Comparison of ENCODE assay signal across 16 cellular contexts in genomic region chr19:47416667-47417033, GRCh38. TPM values are rescaled to one million over a fixed set of nuclear protein-coding genes. Genes with fewer than 3 reads are reported as not detected.
DNase-seq lines count a peak whose midpoint lies in the region; ATAC-seq and TF ChIP-seq lines count a peak whose summit lies in the region.
"Had no signal": no experiment of that assay in that cellular context is flagged by ENCODE, and none has a peak within 500 bp of the region (broad histone marks: within the 10 kb centered on the region; RNA-seq: fewer than 3 reads in every experiment).

No MANE protein-coding gene starts in this region.

- H3K4me1 ChIP-seq in HUES64 (ENCODE audit: insufficient read depth, low read length) (peaks cover 11% of the 10 kb centered on the region), endodermal cell (ENCODE audit: control insufficient read depth, insufficient read depth, low read length) (no peaks in the 10 kb centered on the region), mesendoderm (ENCODE audit: control insufficient read depth, low read depth, low read length) (peaks cover 9% of the 10 kb centered on the region), skeletal muscle satellite cell (ENCODE audit: control insufficient read depth, insufficient read depth, low read length) (peaks cover 15% of the 10 kb centered on the region)

- no peak overlapping the region for H3K27ac Mint-ChIP-seq in endodermal cell
- H3K27ac Mint-ChIP-seq in HFFc6 = no peak overlapping the region

- no peak overlapping the region for H3K4ac ChIP-seq in mesendoderm (ENCODE audit: low read depth, low read length)

- H3K27me3 Mint-ChIP-seq in endodermal cell (ENCODE audit: insufficient read depth) (peaks cover 28% of the 10 kb centered on the region), HFFc6 (ENCODE audit: insufficient read depth) (peaks cover 18% of the 10 kb centered on the region)

- 73% methylated on average over 12 of the region's 12 CpGs for WGBS in HUES64
- 89 to 100% methylated on average over 4 to 12 of the region's 12 CpGs for WGBS in endodermal cell (ENCODE audit: insufficient coverage in 1 of 2, insufficient read length in 1 of 2), 2 experiments
- WGBS in mesendoderm (ENCODE audit: extremely low coverage, insufficient coverage, low lambda C conversion rate) = no CpG with 5 or more reads among the region's 12 CpGs

- peak overlapping the region; percentile 74 for H3K56ac ChIP-seq in mesendoderm (ENCODE audit: low read length)

- H3K9me3 Mint-ChIP-seq in endodermal cell = no peaks in the 10 kb centered on the region
- H3K9me3 Mint-ChIP-seq in HFFc6 = no peaks in the 10 kb centered on the region

- no peak overlapping the region for H2BK120ac ChIP-seq in mesendoderm (ENCODE audit: low read depth, low read length)

- no peak overlapping the region for H2AK5ac ChIP-seq in mesendoderm (ENCODE audit: low read length)

- peaks cover 35% of the 10 kb centered on the region for H3K4me1 Mint-ChIP-seq in endodermal cell
- H3K4me1 Mint-ChIP-seq in HFFc6 (ENCODE audit: low read depth) = peaks cover 30% of the 10 kb centered on the region

- H4K5ac ChIP-seq in mesendoderm (ENCODE audit: low read length) = no peak overlapping the region

- H3K27me3 ChIP-seq in HUES64 (ENCODE audit: insufficient read depth, low read length) = peaks cover 58% of the 10 kb centered on the region
- peaks cover 10% of the 10 kb centered on the region for H3K27me3 ChIP-seq in endodermal cell (ENCODE audit: control insufficient read depth, insufficient read depth, low read length, poor library complexity, severe bottlenecking)
- H3K27me3 ChIP-seq in mesendoderm (ENCODE audit: insufficient read depth, low read length, poor library complexity) = no peaks in the 10 kb centered on the region
- peaks cover 49% of the 10 kb centered on the region for H3K27me3 ChIP-seq in skeletal muscle satellite cell (ENCODE audit: control insufficient read depth, insufficient read depth, low read length)

- TF ChIP-seq CTCF in endodermal cell (conservative IDR thresholded peaks at IDR 0.05) (no peak), HFFc6 (IDR thresholded peaks at IDR 0.05) (no peak)

- no peak for ATAC-seq in HG03460 (IDR thresholded peaks at IDR 0.05; ENCODE audit: unreplicated experiment)
- ATAC-seq: K562 had no signal

- no peak overlapping the region for H3K27ac ChIP-seq in HUES64 (ENCODE audit: low read depth, low read length)
- H3K27ac ChIP-seq in endodermal cell (ENCODE audit: low read depth, low read length) = no peak overlapping the region
- no peak overlapping the region for H3K27ac ChIP-seq in mesendoderm (ENCODE audit: low read depth, low read length)
- H3K27ac ChIP-seq: C4-2B had no signal

- H3K79me2 ChIP-seq in mesendoderm (ENCODE audit: control insufficient read depth, insufficient read depth, low read length) = peaks cover 4% of the 10 kb centered on the region

- H3K9ac ChIP-seq in HUES64 (ENCODE audit: low read depth, low read length) = no peak overlapping the region
- no peak overlapping the region for H3K9ac ChIP-seq in endodermal cell (ENCODE audit: extremely low read depth, low read length, poor library complexity, severe bottlenecking)
- peak overlapping the region; percentile 51 for H3K9ac ChIP-seq in mesendoderm (ENCODE audit: low read length)
- no peak overlapping the region for H3K9ac ChIP-seq in skeletal muscle satellite cell (ENCODE audit: low read depth, low read length)

- H3K79me1 ChIP-seq in mesendoderm (ENCODE audit: low read length) = peaks cover 5% of the 10 kb centered on the region

- peaks cover 11% of the 10 kb centered on the region; the same call in 1 of the 2 replicates for H3K36me3 ChIP-seq in HUES64 (ENCODE audit: insufficient read depth, low read length)
- peaks cover 17% of the 10 kb centered on the region for H3K36me3 ChIP-seq in endodermal cell (ENCODE audit: control insufficient read depth, insufficient read depth, low read length)
- H3K36me3 ChIP-seq in mesendoderm (ENCODE audit: control insufficient read depth, insufficient read depth, low read length) = peaks cover 11% of the 10 kb centered on the region
- H3K36me3 ChIP-seq in skeletal muscle satellite cell (ENCODE audit: insufficient read depth, low read length) = peaks cover 6% of the 10 kb centered on the region
- H3K36me3 ChIP-seq: HAP-1 had no signal

- no peak overlapping the region for H4K8ac ChIP-seq in mesendoderm (ENCODE audit: low read depth, low read length)

- H3K36me3 Mint-ChIP-seq in endodermal cell (ENCODE audit: low read depth) = peaks cover 30% of the 10 kb centered on the region
- peaks cover 12% of the 10 kb centered on the region for H3K36me3 Mint-ChIP-seq in HFFc6 (ENCODE audit: low read depth)

- DNase-seq in endodermal cell (no peak), mesendoderm (no peak), NCI-H510A (lab: John Stamatoyannopoulos, UW) (no peak), HFFc6 (no peak)
- DNase-seq: AML-193, DMS79 treated with DMSO at 0.1 percent for 48 hours, NCI-H1105, NCI-H2081 treated with DMSO at 0.1 percent for 48 hours, NCI-H446 treated with DMSO at 0.1 percent for 48 hours, Right ventricle myocardium superior had no signal

- H3K4me3 Mint-ChIP-seq in endodermal cell (peak overlapping the region; percentile 76), HFFc6 (no peak overlapping the region)

- H3K4me2 ChIP-seq in mesendoderm (ENCODE audit: low read length) = no peak overlapping the region
- H3K4me2 ChIP-seq in skeletal muscle satellite cell (ENCODE audit: low read length) = peak overlapping the region; percentile 84

- H3K9me3 ChIP-seq in HUES64 (ENCODE audit: insufficient read depth, low read depth, low read length) (no peaks in the 10 kb centered on the region), endodermal cell (ENCODE audit: control insufficient read depth, low read length) (no peaks in the 10 kb centered on the region), skeletal muscle satellite cell (replicated peaks; ENCODE audit: low read length) (no peaks in the 10 kb centered on the region)
- H3K9me3 ChIP-seq: HAP-1 had no signal

- no peak overlapping the region for H2BK5ac ChIP-seq in mesendoderm (ENCODE audit: low read length)

- H3K23ac ChIP-seq in mesendoderm (ENCODE audit: low read length) = no peak overlapping the region

- no peak overlapping the region for H3K18ac ChIP-seq in mesendoderm (ENCODE audit: low read length)

- H3K4me3 ChIP-seq in HUES64 (ENCODE audit: low read length) (peak overlapping the region; percentile 61; the same call in 1 of the 2 replicates), endodermal cell (ENCODE audit: low read length) (no peak overlapping the region), mesendoderm (ENCODE audit: low read length) (no peak overlapping the region), skeletal muscle satellite cell (ENCODE audit: low read length) (no peak overlapping the region)
- H3K4me3 ChIP-seq: K562 had no signal

- H2BK15ac ChIP-seq in mesendoderm (replicated peaks; ENCODE audit: low read depth) = no peak overlapping the region

RNA-seq across cellular contexts. Expression of gene MEIS3, which starts 2.7 kb away (rescaled TPM):
- 64.8 TPM for polyA plus RNA-seq in HUES64 (2013, experiment 1 of 2)
- polyA plus RNA-seq in HUES64 (2013, experiment 2 of 2) = 85.5 TPM
- 100 to 1,000 TPM in 1 of 2 donors, 10 to 100 TPM in 1; 47.7 to 132 TPM for total RNA-seq in endodermal cell
- polyA plus RNA-seq in endodermal cell (2013, experiment 1 of 2) = 150 TPM
- polyA plus RNA-seq in endodermal cell (2013, experiment 2 of 2) = 154 TPM
- 65.7 TPM for polyA plus RNA-seq in mesendoderm (2013, experiment 1 of 2)
- polyA plus RNA-seq in mesendoderm (2013, experiment 2 of 2) = 64.6 TPM
- total RNA-seq in skeletal muscle satellite cell (2012; rRNA removed) = 39.0 and 40.8 TPM in 2 replicates
- 10 to 100 TPM; 34.1 to 50.3 (median 46.3) TPM for total RNA-seq in HFFc6 (2021; fragmentation: NEBNext Ultra II Directional; extraction: Animal tissue kit (Norgen Biotek cat#: 25700))

RNA-seq across cellular contexts. Expression of gene SLC8A2, which starts 55.0 kb away (rescaled TPM):
- polyA plus RNA-seq in HUES64 (2013, experiment 1 of 2) = 3.0 TPM
- 3.4 TPM for polyA plus RNA-seq in HUES64 (2013, experiment 2 of 2)
- 1 to 10 TPM; 2.5 to 3.6 TPM for total RNA-seq in endodermal cell
- polyA plus RNA-seq in endodermal cell (2013, experiment 1 of 2) = 4.1 TPM
- polyA plus RNA-seq in endodermal cell (2013, experiment 2 of 2) = 2.6 TPM
- 0.69 TPM for polyA plus RNA-seq in mesendoderm (2013, experiment 1 of 2)
- polyA plus RNA-seq in mesendoderm (2013, experiment 2 of 2) = 0.67 TPM
- under 0.01 TPM in 1 of 2 replicates, not detected in the other for total RNA-seq in skeletal muscle satellite cell (2012; rRNA removed)
- total RNA-seq in HFFc6 (2021; fragmentation: NEBNext Ultra II Directional; extraction: Animal tissue kit (Norgen Biotek cat#: 25700)) = not detected
